12 cellular contexts compared by ENCODE assay signal in genomic region chr6:10541591-10541990, GRCh38.
"Had no signal": no experiment of that assay in that cellular context is flagged by ENCODE, and none has a peak within 500 bp of the region (broad histone marks: within the 10 kb centered on the region; RNA-seq: fewer than 3 reads in every experiment).

No MANE protein-coding gene starts in this region.

- H3K9me3 ChIP-seq: breast epithelium, ovary, sigmoid colon, spleen had no signal

- H3K27me3 ChIP-seq: breast epithelium, dorsolateral prefrontal cortex, ovary, sigmoid colon, spleen had no signal

- H3K27ac Mint-ChIP-seq: activated naive CD8-positive, alpha-beta T cell treated with anti-CD3 and anti-CD28 coated beads, Interleukin-2, amount 10 ng/mL, durations not matched to agents 7 days and 5 days; activated T-helper 1 cell treated with anti-CD3 and anti-CD28 coated beads, Interleukin-12 subunit alpha, Interleukin-12 subunit beta, Interleukin-2, Interleukin-4 antibody, amounts not matched to agents 30 ng/mL and 10 ng/mL and 1 ng/mL, durations not matched to agents 14 hours and 24 hours and 36 hours; stimulated activated naive CD8-positive, alpha-beta T cell treated with anti-CD3 and anti-CD28 coated beads, Interleukin-15, amount 100 ng/mL, for 72 hours had no signal

- H3K4me3 Mint-ChIP-seq: activated naive CD8-positive, alpha-beta T cell treated with anti-CD3 and anti-CD28 coated beads, Interleukin-2, amount 10 ng/mL, durations not matched to agents 7 days and 5 days; activated T-helper 1 cell treated with anti-CD3 and anti-CD28 coated beads, Interleukin-12 subunit alpha, Interleukin-12 subunit beta, Interleukin-2, Interleukin-4 antibody, amounts not matched to agents 30 ng/mL and 10 ng/mL and 1 ng/mL, durations not matched to agents 14 hours and 24 hours and 36 hours; neural crest cell; stimulated activated naive CD8-positive, alpha-beta T cell treated with anti-CD3 and anti-CD28 coated beads, Interleukin-15, amount 100 ng/mL, for 72 hours had no signal

- H3K36me3 ChIP-seq: breast epithelium, ovary, sigmoid colon, spleen had no signal

- ATAC-seq: stimulated activated naive CD8-positive, alpha-beta T cell treated with anti-CD3 and anti-CD28 coated beads, Interleukin-15, amount 100 ng/mL, for 72 hours had no signal

- H3K4me3 ChIP-seq: breast epithelium, dorsolateral prefrontal cortex, ovary, sigmoid colon, spleen had no signal

- H3K27me3 Mint-ChIP-seq: activated naive CD8-positive, alpha-beta T cell treated with anti-CD3 and anti-CD28 coated beads, Interleukin-2, amount 10 ng/mL, durations not matched to agents 7 days and 5 days; stimulated activated naive CD8-positive, alpha-beta T cell treated with anti-CD3 and anti-CD28 coated beads, Interleukin-15, amount 100 ng/mL, for 72 hours had no signal

- DNase-seq: activated CD4-positive, alpha-beta T cell treated with anti-CD3 and anti-CD28 coated beads, Interleukin-2, amount 50 U/mL, for 1 hour; activated naive CD8-positive, alpha-beta T cell treated with anti-CD3 and anti-CD28 coated beads, Interleukin-2, amount 10 ng/mL, durations not matched to agents 7 days and 5 days; anterior cingulate cortex; dorsolateral prefrontal cortex; hippocampal formation; ovary; sigmoid colon; spleen; stimulated activated naive CD8-positive, alpha-beta T cell treated with anti-CD3 and anti-CD28 coated beads, Interleukin-15, amount 100 ng/mL, for 72 hours had no signal

- H3K9me3 Mint-ChIP-seq: activated T-helper 1 cell treated with anti-CD3 and anti-CD28 coated beads, Interleukin-12 subunit alpha, Interleukin-12 subunit beta, Interleukin-2, Interleukin-4 antibody, amounts not matched to agents 30 ng/mL and 10 ng/mL and 1 ng/mL, durations not matched to agents 14 hours and 24 hours and 36 hours had no signal

- H3K4me1 ChIP-seq: breast epithelium had no signal

- H3K27ac ChIP-seq: dorsolateral prefrontal cortex, ovary, spleen had no signal

- H3K4me1 Mint-ChIP-seq: neural crest cell had no signal
